ENCODE assay signal across 21 cellular contexts in genomic region chr20:60352580-60352979, GRCh38.
"Had no signal": no experiment of that assay in that cellular context is flagged by ENCODE, and none has a peak within 500 bp of the region (broad histone marks: within the 10 kb centered on the region; RNA-seq: fewer than 3 reads in every experiment).

No MANE protein-coding gene starts in this region.

- H3K27ac Mint-ChIP-seq: activated CD4-positive, alpha-beta memory T cell treated with anti-CD3 and anti-CD28 coated beads for 36 hours; activated CD4-positive, alpha-beta T cell treated with anti-CD3 and anti-CD28 coated beads, Interleukin-2, amount 10 ng/mL, durations not matched to agents 7 days and 5 days; activated naive CD8-positive, alpha-beta T cell had no signal

- H3K27me3 Mint-ChIP-seq: activated CD4-positive, alpha-beta T cell treated with anti-CD3 and anti-CD28 coated beads, Interleukin-2, amount 10 ng/mL, durations not matched to agents 7 days and 5 days; activated naive CD8-positive, alpha-beta T cell had no signal

- H3K4me1 Mint-ChIP-seq: activated CD4-positive, alpha-beta T cell treated with anti-CD3 and anti-CD28 coated beads, Interleukin-2, amount 10 ng/mL, durations not matched to agents 7 days and 5 days had no signal

- H3K36me3 Mint-ChIP-seq: activated CD4-positive, alpha-beta memory T cell treated with anti-CD3 and anti-CD28 coated beads for 36 hours; activated naive CD8-positive, alpha-beta T cell had no signal

- H3K9me3 Mint-ChIP-seq: activated CD4-positive, alpha-beta memory T cell treated with anti-CD3 and anti-CD28 coated beads for 36 hours; activated CD4-positive, alpha-beta T cell treated with anti-CD3 and anti-CD28 coated beads, Interleukin-2, amount 10 ng/mL, durations not matched to agents 7 days and 5 days; activated T-cell treated with anti-CD3 and anti-CD28 coated beads, Interleukin-2, amount 50 U/mL, for 4 hours had no signal

- H3K4me3 Mint-ChIP-seq: activated CD4-positive, alpha-beta memory T cell treated with anti-CD3 and anti-CD28 coated beads for 36 hours; activated CD4-positive, alpha-beta T cell treated with anti-CD3 and anti-CD28 coated beads, Interleukin-2, amount 10 ng/mL, durations not matched to agents 7 days and 5 days; activated naive CD8-positive, alpha-beta T cell; activated T-cell treated with anti-CD3 and anti-CD28 coated beads, Interleukin-2, amount 50 U/mL, for 4 hours had no signal

- DNase-seq: activated CD4-positive, alpha-beta memory T cell treated with anti-CD3 and anti-CD28 coated beads for 36 hours; activated CD4-positive, alpha-beta T cell treated with anti-CD3 and anti-CD28 coated beads, Interleukin-2, amount 10 ng/mL, durations not matched to agents 7 days and 5 days; activated CD4-positive, CD25-positive, alpha-beta regulatory T cell; activated CD8-positive, alpha-beta memory T cell treated with anti-CD3 and anti-CD28 coated beads for 24 hours; activated effector memory CD4-positive, alpha-beta T cell treated with anti-CD3 and anti-CD28 coated beads, Interleukin-2, amount 50 U/mL, for 16 hours; activated naive CD4-positive, alpha-beta T cell treated with Interleukin-2 at 50 U/mL for 16 hours; activated T-cell treated with anti-CD3 and anti-CD28 coated beads, Interleukin-2, amount 50 U/mL, for 4 hours; amygdala; brain microvascular endothelial cell; KG1; NCI-H1417; NCI-H1694 treated with DMSO at 0.1 percent for 48 hours; NCI-H2029 treated with DMSO at 0.1 percent for 48 hours; NCI-H526; NCI-H82; Peyer's patch; Right ventricle myocardium superior; SJCRH30; SK-N-SH; T-helper 1 cell had no signal
